ENCODE assay signal across 11 cellular contexts in genomic region chr1:87956072-87956471, GRCh38.
DNase-seq lines count a peak whose midpoint lies in the region; FAIRE-seq and TF ChIP-seq lines count a peak whose summit lies in the region.
"Had no signal": no experiment of that assay in that cellular context is flagged by ENCODE, and none has a peak within 500 bp of the region (broad histone marks: within the 10 kb centered on the region; RNA-seq: fewer than 3 reads in every experiment).

No MANE protein-coding gene starts in this region.

- no peak for FAIRE-seq in urothelium cell line (lab: Jason Lieb, UNC)
- FAIRE-seq: colon, K562 had no signal

- in situ Hi-C loops in brain microvascular endothelial cell (cut with HindIII; ENCODE audit: low pct_ligation_motif_present, low sequenced_read_pairs) = loop anchor here (25.0 kb wide), 2 partner anchors 619 to 819 kb away; partner anchors contain the start of gene LMO4

- DNase-seq in HS-5 (ENCODE audit: low read depth) (peak; percentile 96), brain microvascular endothelial cell (peak; percentile 93), hepatic stellate cell (ENCODE audit: low spot score) (peak; percentile 40), urothelium cell line (ENCODE audit: low spot score) (peak; percentile 77), NCI-H1417 treated with DMSO at 0.1 percent for 48 hours (lab: John Stamatoyannopoulos, UW) (no peak), SIG-M5 treated with dmso at 0.1 percent for 504 hours (lab: John Stamatoyannopoulos, UW; ENCODE audit: unreplicated experiment) (no peak), NAMALWA (ENCODE audit: low spot score) (no peak)
- DNase-seq: activated CD8-positive, alpha-beta memory T cell treated with anti-CD3 and anti-CD28 coated beads for 24 hours; OCI-M1 had no signal

- H3K27me3 ChIP-seq in brain microvascular endothelial cell (replicated peaks) = no peaks in the 10 kb centered on the region

- peak overlapping the region; percentile 61 for H3K27ac ChIP-seq in brain microvascular endothelial cell

- no peak for TF ChIP-seq CTCF in brain microvascular endothelial cell (IDR thresholded peaks at IDR 0.05; ENCODE audit: low read depth, low read length, missing control alignments)

- no peaks in the 10 kb centered on the region for H3K36me3 ChIP-seq in brain microvascular endothelial cell (replicated peaks)

- no peak overlapping the region for H3K4me3 ChIP-seq in brain microvascular endothelial cell (ENCODE audit: low read depth, low read length)
- H3K4me3 ChIP-seq: K562 had no signal

Comparison
In these comparisons a context has a peak if more than half of its experiments do, and no peak if none do; other contexts are left out.
1. DNase-seq: peak in HS-5 (single experiment), brain microvascular endothelial cell (single experiment), hepatic stellate cell (single experiment) and urothelium cell line (single experiment); none in NCI-H1417 treated with DMSO at 0.1 percent for 48 hours (single experiment), SIG-M5 treated with dmso at 0.1 percent for 504 hours (single experiment) and NAMALWA (single experiment).